In the genomic region with DNA sequence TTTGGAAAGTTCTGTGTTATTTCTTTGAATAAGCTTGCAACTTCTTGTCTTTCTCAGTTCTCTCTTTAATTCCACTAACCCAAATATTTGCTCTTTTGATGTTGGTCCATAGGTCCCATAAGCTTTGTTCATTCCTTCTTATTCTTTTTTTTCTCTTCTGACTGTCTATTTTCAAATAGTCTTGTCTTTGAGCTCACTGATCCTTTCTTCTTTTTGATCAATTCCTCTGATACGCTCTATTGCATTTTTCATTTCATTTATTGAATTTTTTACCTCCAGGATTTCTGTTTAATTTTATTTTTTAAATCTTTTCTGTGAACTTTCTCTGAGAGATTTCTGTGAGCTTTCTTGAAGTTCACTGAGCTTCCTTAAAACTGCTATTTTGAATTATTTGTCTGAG, we compare ENCODE assay signal across 31 cellular contexts.
"Had no signal": no experiment of that assay in that cellular context is flagged by ENCODE, and none has a peak within 500 bp of the region (broad histone marks: within the 10 kb centered on the region; RNA-seq: fewer than 3 reads in every experiment).

No MANE protein-coding gene starts in this region.

- H3K27ac ChIP-seq: adrenal gland, breast epithelium, cardiac muscle cell, coronary artery, dorsolateral prefrontal cortex had no signal

- DNase-seq: activated CD4-positive, alpha-beta memory T cell treated with anti-CD3 and anti-CD28 coated beads for 36 hours; activated CD4-positive, alpha-beta T cell treated with anti-CD3 and anti-CD28 coated beads for 36 hours; activated CD4-positive, alpha-beta T cell treated with anti-CD3 and anti-CD28 coated beads, Interleukin-2, amount 10 ng/mL, durations not matched to agents 24 days and 14 days; activated CD4-positive, CD25-positive, alpha-beta regulatory T cell; activated CD4-positive, CD25-positive, alpha-beta regulatory T cell treated with anti-CD3 and anti-CD28 coated beads, Interleukin-2, amount 50 U/mL, for 72 hours; activated CD8-positive, alpha-beta memory T cell treated with anti-CD3 and anti-CD28 coated beads, Interleukin-2, amount 50 U/mL, for 48 hours; activated effector memory CD4-positive, alpha-beta T cell treated with Interleukin-2 at 50 U/mL for 16 hours; activated naive CD4-positive, alpha-beta T cell treated with anti-CD3 and anti-CD28 coated beads for 36 hours; activated naive CD8-positive, alpha-beta T cell treated with anti-CD3 and anti-CD28 coated beads for 36 hours; activated naive CD8-positive, alpha-beta T cell treated with anti-CD3 and anti-CD28 coated beads, Interleukin-2, amount 50 U/mL, for 24 hours; activated T-cell treated with anti-CD3 and anti-CD28 coated beads for 4 hours; activated T-cell treated with anti-CD3 and anti-CD28 coated beads, Interleukin-2, amount 50 U/mL, for 24 hours; adrenal gland; amygdala; aorta; central memory CD4-positive, alpha-beta T cell; cerebellar nuclear complex; dorsolateral prefrontal cortex; effector memory CD4-positive, alpha-beta T cell; endodermal cell; foreskin fibroblast; head of caudate nucleus; T-helper 2 cell had no signal

- H3K27ac Mint-ChIP-seq: activated CD4-positive, alpha-beta memory T cell treated with anti-CD3 and anti-CD28 coated beads for 36 hours; activated CD4-positive, alpha-beta T cell treated with anti-CD3 and anti-CD28 coated beads for 36 hours; activated CD4-positive, alpha-beta T cell treated with anti-CD3 and anti-CD28 coated beads, Interleukin-2, amount 10 ng/mL, durations not matched to agents 24 days and 14 days; activated naive CD4-positive, alpha-beta T cell treated with anti-CD3 and anti-CD28 coated beads for 36 hours; activated naive CD4-positive, alpha-beta T cell treated with anti-CD3 and anti-CD28 coated beads, Interleukin-2, amount 50 U/mL, for 24 hours; activated naive CD8-positive, alpha-beta T cell treated with anti-CD3 and anti-CD28 coated beads for 36 hours; activated naive CD8-positive, alpha-beta T cell treated with anti-CD3 and anti-CD28 coated beads, Interleukin-2, amount 50 U/mL, for 24 hours; activated T-cell treated with anti-CD3 and anti-CD28 coated beads, Interleukin-2, amount 50 U/mL, for 24 hours; activated T-helper 17 cell treated with anti-CD3 and anti-CD28 coated beads, Interleukin-2, amount 50 U/mL, for 72 hours; brain; dendritic cell treated with granulocyte-macrophage colony-stimulating factor and Interleukin-4, amounts not matched to agents 40 ng/mL and 50 ng/mL, for 4 days; endodermal cell had no signal

- H3K4me1 ChIP-seq: adrenal gland, breast epithelium had no signal

- H3K36me3 ChIP-seq: adrenal gland, breast epithelium had no signal

- ATAC-seq: activated CD4-positive, alpha-beta T cell treated with anti-CD3 and anti-CD28 coated beads for 36 hours; activated naive CD8-positive, alpha-beta T cell treated with anti-CD3 and anti-CD28 coated beads, Interleukin-2, amount 50 U/mL, for 24 hours; activated T-helper 17 cell treated with anti-CD3 and anti-CD28 coated beads, Interleukin-2, amount 50 U/mL, for 72 hours; esophagus mucosa had no signal

- H3K4me3 ChIP-seq: adrenal gland, breast epithelium, cardiac muscle cell, coronary artery, dorsolateral prefrontal cortex had no signal

- H3K27me3 ChIP-seq: adrenal gland, breast epithelium, cardiac muscle cell, dorsolateral prefrontal cortex had no signal

- H3K27me3 Mint-ChIP-seq: activated CD4-positive, alpha-beta T cell treated with anti-CD3 and anti-CD28 coated beads, Interleukin-2, amount 10 ng/mL, durations not matched to agents 24 days and 14 days; brain had no signal

- H3K4me3 Mint-ChIP-seq: activated CD4-positive, alpha-beta memory T cell treated with anti-CD3 and anti-CD28 coated beads for 36 hours; activated CD4-positive, alpha-beta T cell treated with anti-CD3 and anti-CD28 coated beads for 36 hours; activated CD4-positive, alpha-beta T cell treated with anti-CD3 and anti-CD28 coated beads, Interleukin-2, amount 10 ng/mL, durations not matched to agents 24 days and 14 days; activated naive CD4-positive, alpha-beta T cell treated with anti-CD3 and anti-CD28 coated beads for 36 hours; activated naive CD4-positive, alpha-beta T cell treated with anti-CD3 and anti-CD28 coated beads, Interleukin-2, amount 50 U/mL, for 24 hours; activated naive CD8-positive, alpha-beta T cell treated with anti-CD3 and anti-CD28 coated beads for 36 hours; activated naive CD8-positive, alpha-beta T cell treated with anti-CD3 and anti-CD28 coated beads, Interleukin-2, amount 50 U/mL, for 24 hours; activated T-cell treated with anti-CD3 and anti-CD28 coated beads, Interleukin-2, amount 50 U/mL, for 24 hours; activated T-helper 17 cell treated with anti-CD3 and anti-CD28 coated beads, Interleukin-2, amount 50 U/mL, for 72 hours; brain; dendritic cell treated with granulocyte-macrophage colony-stimulating factor and Interleukin-4, amounts not matched to agents 40 ng/mL and 50 ng/mL, for 4 days; endodermal cell had no signal

- H3K4me1 Mint-ChIP-seq: activated CD4-positive, alpha-beta T cell treated with anti-CD3 and anti-CD28 coated beads for 36 hours; activated CD4-positive, alpha-beta T cell treated with anti-CD3 and anti-CD28 coated beads, Interleukin-2, amount 10 ng/mL, durations not matched to agents 24 days and 14 days; activated naive CD4-positive, alpha-beta T cell treated with anti-CD3 and anti-CD28 coated beads, Interleukin-2, amount 50 U/mL, for 24 hours; activated naive CD8-positive, alpha-beta T cell treated with anti-CD3 and anti-CD28 coated beads for 36 hours; activated naive CD8-positive, alpha-beta T cell treated with anti-CD3 and anti-CD28 coated beads, Interleukin-2, amount 50 U/mL, for 24 hours; activated T-helper 17 cell treated with anti-CD3 and anti-CD28 coated beads, Interleukin-2, amount 50 U/mL, for 72 hours; brain; endodermal cell had no signal
